ENCODE assay signal across 27 cellular contexts in the genomic region with DNA sequence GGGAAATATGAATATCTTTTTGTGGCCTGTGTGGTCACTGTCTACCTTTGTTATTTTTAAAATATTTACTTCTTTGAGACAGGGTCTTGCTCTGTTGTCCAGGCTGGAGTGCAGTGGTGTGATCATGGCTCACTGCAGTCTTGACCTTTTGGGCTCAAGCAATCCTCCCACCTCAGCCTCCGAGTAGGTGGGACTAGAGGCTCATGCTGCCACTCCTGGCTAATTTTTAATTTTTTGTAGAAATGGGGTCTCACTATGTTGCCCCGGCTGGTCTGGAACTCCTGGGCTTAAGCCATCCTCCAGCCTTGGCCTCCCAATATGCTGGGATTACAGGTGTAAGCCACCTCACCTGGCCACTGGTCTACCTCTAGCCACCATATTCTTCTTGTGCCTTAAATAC. TPM values are rescaled to one million over a fixed set of nuclear protein-coding genes. Genes with fewer than 3 reads are reported as not detected.
DNase-seq lines count a peak whose midpoint lies in the region; ATAC-seq, FAIRE-seq and TF ChIP-seq lines count a peak whose summit lies in the region.
"Had no signal": no experiment of that assay in that cellular context is flagged by ENCODE, and none has a peak within 500 bp of the region (broad histone marks: within the 10 kb centered on the region; RNA-seq: fewer than 3 reads in every experiment).

No MANE protein-coding gene starts in this region.

- no peak overlapping the region for H3K9ac ChIP-seq in K562 (ENCODE audit: insufficient read depth in 1 of 2, low read depth in 2 of 2, low read length in 2 of 2)
- H3K9ac ChIP-seq: BLaER1 had no signal

- no peak overlapping the region for H3K27ac Mint-ChIP-seq in natural killer cell
- H3K27ac Mint-ChIP-seq in neural crest cell (ENCODE audit: unreplicated experiment) = no peak overlapping the region
- H3K27ac Mint-ChIP-seq: CD4-positive, CD25-positive, alpha-beta regulatory T cell; CD8-positive, alpha-beta T cell; HFFc6 had no signal

- peaks cover 7 to 16% of the 10 kb centered on the region in 2 donors for H3K4me1 Mint-ChIP-seq in natural killer cell
- peaks cover 7% of the 10 kb centered on the region for H3K4me1 Mint-ChIP-seq in neural crest cell

- H3K27me3 ChIP-seq in K562 (ENCODE audit: control insufficient read depth in 2 of 2, insufficient read depth in 2 of 2, low read length in 2 of 2) (no peaks in the 10 kb centered on the region), esophagus muscularis mucosa (peaks cover 0 to 14% (median 2%) of the 10 kb centered on the region in 4 donors)
- H3K27me3 ChIP-seq: BLaER1 had no signal

- no peaks in the 10 kb centered on the region for H3K36me3 ChIP-seq in HEK293 (ENCODE audit: control insufficient read depth in 2 of 2, insufficient read depth in 1 of 2, low read length in 2 of 2)
- peaks cover 6% of the 10 kb centered on the region; the same call in 1 of the 3 replicates for H3K36me3 ChIP-seq in K562 (ENCODE audit: control insufficient read depth, insufficient read depth, low read length)
- peaks cover 0 to 4% (median 0%) of the 10 kb centered on the region in 4 donors for H3K36me3 ChIP-seq in esophagus muscularis mucosa
- H3K36me3 ChIP-seq: BLaER1 had no signal

- POLR2A ChIA-PET in HEK293 (lab: Yijun Ruan, JAX) = no interaction called here
- POLR2A ChIA-PET in K562 (lab: Yijun Ruan, JAX) = no interaction called here

- H3K4me3 ChIP-seq in HEK293 (ENCODE audit: low read depth, low read length) (no peak overlapping the region), K562 (no peak overlapping the region), esophagus muscularis mucosa (no peak overlapping the region)
- H3K4me3 ChIP-seq: BLaER1 had no signal

- ATAC-seq in K562 (no peak), natural killer cell (no peak), GM18907 (IDR thresholded peaks at IDR 0.05; ENCODE audit: unreplicated experiment) (no peak)
- ATAC-seq: CD8-positive, alpha-beta T cell; HCT116 had no signal

- H3K9me3 ChIP-seq in HEK293 (ENCODE audit: control insufficient read depth, insufficient read depth, low read depth, low read length) (no peaks in the 10 kb centered on the region), K562 (replicated peaks; ENCODE audit: control insufficient read depth, insufficient read depth, low read depth, low read length) (0 out of 2 replicates have a peak, but pooled peaks cover 2% of the 10 kb centered on the region), esophagus muscularis mucosa (no peaks in the 10 kb centered on the region)
- H3K9me3 ChIP-seq: Caco-2 had no signal

- H3K27me3 Mint-ChIP-seq in natural killer cell (ENCODE audit: low read depth in 2 of 2) (peaks cover 0 to 3% of the 10 kb centered on the region in 2 donors), neural crest cell (ENCODE audit: low read depth) (peaks cover 7% of the 10 kb centered on the region)
- H3K27me3 Mint-ChIP-seq: B cell had no signal

- TF ChIP-seq CTCF in HEK293 (tag by site-specific recombination; IDR thresholded peaks at IDR 0.05) = no peak
- TF ChIP-seq CTCF in K562 (IDR thresholded peaks at IDR 0.05 in 2 of 3, conservative IDR thresholded peaks at IDR 0.05 in 1 of 3; ENCODE audit: insufficient read depth in 2 of 3, low read depth in 1 of 3, low read length in 3 of 3) = no peak
- TF ChIP-seq CTCF in natural killer cell (IDR thresholded peaks at IDR 0.05) = no peak
- TF ChIP-seq CTCF in neural crest cell (conservative IDR thresholded peaks at IDR 0.05) = no peak
- TF ChIP-seq CTCF in esophagus muscularis mucosa (IDR thresholded peaks at IDR 0.05) = no peak

- H3K4me3 Mint-ChIP-seq in natural killer cell = peak overlapping the region; percentile 56
- peak overlapping the region; percentile 70 for H3K4me3 Mint-ChIP-seq in neural crest cell
- H3K4me3 Mint-ChIP-seq: B cell; CD8-positive, alpha-beta T cell; HFFc6 had no signal

- no TSS peak for BruUV-seq in K562 (replicated peaks; lab: Mats Ljungman, UMichigan)

- in situ Hi-C loops in K562 (cut with MboI) = no loop called here

- CTCF ChIA-PET in HEK293 (lab: Yijun Ruan, JAX) (no interaction called here), K562 (lab: Yijun Ruan, JAX; ENCODE audit: low intra/inter-chr PET ratio) (no interaction called here)

- TF ChIP-seq RAD21 in K562 (CRISPR knock-in tag; conservative IDR thresholded peaks at IDR 0.05 in 1 of 2, IDR thresholded peaks at IDR 0.05 in 1 of 2) = no peak

- intact Hi-C loops in K562 (cut with micrococcal nuclease) (no loop called here), natural killer cell (cut with micrococcal nuclease) (no loop called here), esophagus muscularis mucosa (cut with DNase I) (loop anchor here (10.0 kb wide), 1 partner anchor 242 kb away; a partner anchor contains a TSS)

- 68% methylated on average over 2 of the region's 2 CpGs for WGBS in K562 (ENCODE audit: insufficient coverage, low coverage, missing lambda C conversion rate)
- WGBS in esophagus muscularis mucosa = 91% methylated on average over 2 of the region's 2 CpGs

- TF ChIP-seq EP300 in K562 (IDR thresholded peaks at IDR 0.05; ENCODE audit: low read length) = no peak
- no peak for TF ChIP-seq EP300 in esophagus muscularis mucosa (IDR thresholded peaks at IDR 0.05)

- H3K36me3 Mint-ChIP-seq in natural killer cell (no peaks in the 10 kb centered on the region), neural crest cell (ENCODE audit: low read depth) (peaks cover 2% of the 10 kb centered on the region)
- H3K36me3 Mint-ChIP-seq: CD4-positive, CD25-positive, alpha-beta regulatory T cell had no signal

- H2AFZ ChIP-seq in K562 (ENCODE audit: low read depth, low read length) = no peak overlapping the region

- no peaks in the 10 kb centered on the region for H4K20me1 ChIP-seq in K562 (replicated peaks; ENCODE audit: control insufficient read depth, insufficient read depth, low read length)

- H3K4me2 ChIP-seq in K562 (ENCODE audit: insufficient read depth, low read length) = no peak overlapping the region
- H3K4me2 ChIP-seq: BLaER1 had no signal

- no peaks in the 10 kb centered on the region for H3K9me3 Mint-ChIP-seq in natural killer cell
- peaks cover 7% of the 10 kb centered on the region for H3K9me3 Mint-ChIP-seq in neural crest cell
- H3K9me3 Mint-ChIP-seq: CD4-positive, CD25-positive, alpha-beta regulatory T cell; CD8-positive, alpha-beta T cell; HFFc6 had no signal

- no peak for FAIRE-seq in K562 (lab: Jason Lieb, UNC)
- FAIRE-seq: A204.1, D721Med, GM12891, GM18507 had no signal

- H3K4me1 ChIP-seq in HEK293 (ENCODE audit: control insufficient read depth, insufficient read depth, low read length) (0 out of 2 replicates have a peak, but pooled peaks cover 5% of the 10 kb centered on the region), K562 (replicated peaks in 1 of 2; ENCODE audit: control insufficient read depth in 2 of 2, insufficient read depth in 2 of 2, low read length in 2 of 2) (peaks cover 0 to 7% of the 10 kb centered on the region in 2 experiments; a peak in 4 of 5 replicates), esophagus muscularis mucosa (peaks cover 7 to 18% (median 16%) of the 10 kb centered on the region in 4 donors)

- DNase-seq in K562 (ENCODE audit: extremely low read depth in 1 of 4, low spot score in 3 of 4) (no peak), natural killer cell (no peak), neural crest cell (ENCODE audit: low read depth, low spot score) (no peak), esophagus muscularis mucosa (ENCODE audit: extremely low spot score) (no peak), cerebellar cortex (ENCODE audit: low spot score) (no peak), NCI-H1694 treated with DMSO at 0.1 percent for 48 hours (lab: John Stamatoyannopoulos, UW) (no peak)
- DNase-seq: Caco-2; CD4-positive, CD25-positive, alpha-beta regulatory T cell; CD8-positive, alpha-beta T cell; DMS 273 treated with DMSO at 0.1 percent for 48 hours; DMS53; DMS79 treated with DMSO at 0.1 percent for 48 hours; GF-D8; GOT3; H7; HFFc6 had no signal

- peaks cover 16% of the 10 kb centered on the region for H3K79me2 ChIP-seq in K562 (ENCODE audit: control insufficient read depth, insufficient read depth, low read length)

- H3K27ac ChIP-seq in HEK293 (ENCODE audit: extremely low read depth, low read depth, low read length) (no peak overlapping the region), K562 (ENCODE audit: extremely low read depth, low read depth, low read length) (no peak overlapping the region), esophagus muscularis mucosa (replicated peaks in 1 of 4) (no peak overlapping the region)
- H3K27ac ChIP-seq: 22Rv1, BLaER1, C4-2B had no signal

- no peak for TF ChIP-seq POLR2A in K562 (conservative IDR thresholded peaks at IDR 0.05)
- no peak for TF ChIP-seq POLR2A in esophagus muscularis mucosa (IDR thresholded peaks at IDR 0.05; ENCODE audit: low read depth)

- H3K9me1 ChIP-seq in K562 (ENCODE audit: control insufficient read depth, insufficient read depth, low read length) = no peaks in the 10 kb centered on the region

RNA-seq across cellular contexts. Expression of a gene that starts 3.5 kb away (rescaled TPM):
- 224 and 314 TPM in 2 replicates for total RNA-seq in K562 (2011; cell fraction: chromatin; rRNA removed; ENCODE audit: low replicate concordance)
- total RNA-seq in K562 (2011; cell fraction: nucleolus; rRNA removed) = 208 and 235 TPM in 2 replicates
- 194 and 205 TPM in 2 replicates for total RNA-seq in K562 (2011; cell fraction: nucleoplasm; rRNA removed)
- total RNA-seq in K562 (2014; rRNA removed) (279 and 290 TPM in 2 replicates), K562 (2014; rRNA removed; fragmentation: Illumina TruSeq; extraction: Trizol) (256 and 278 TPM in 2 replicates), K562 (2015; rRNA removed; fragmentation: Illumina TruSeq; extraction: Trizol) (265 and 279 TPM in 2 replicates), K562 (2021) (191 and 207 TPM in 2 replicates), natural killer cell (100 to 1,000 TPM; 205 to 251 (median 215) TPM), neural crest cell (178 and 197 TPM in 2 replicates), esophagus muscularis mucosa (100 to 1,000 TPM; 200 to 282 (median 252) TPM)
- polyA plus RNA-seq in K562 (2011; rRNA removed) (397 and 422 TPM in 2 replicates), K562 (2014; fragmentation: Illumina TruSeq; extraction: Trizol) (368 and 398 TPM in 2 replicates), K562 (2014; fragmentation: Nextera tagmentation; extraction: Ambion mirVana) (100 to 1,000 TPM; 199 to 351 TPM), K562 (2014; rRNA removed) (278 and 293 TPM in 2 replicates)
- polyA plus RNA-seq in K562 (2011; cell fraction: cytosol; rRNA removed) = 502 and 509 TPM in 2 replicates
- 297 TPM in 2 replicates for polyA plus RNA-seq in K562 (2011; cell fraction: nucleus; rRNA removed)
- 208 and 287 TPM in 2 replicates for polyA plus RNA-seq in K562 (2012)
- polyA minus RNA-seq in K562 (2011; rRNA and poly(A)+ RNA removed) = 513 and 629 TPM in 2 replicates
- polyA minus RNA-seq in K562 (2011; cell fraction: cytosol; rRNA and poly(A)+ RNA removed) = 261 and 266 TPM in 2 replicates
- 122 and 177 TPM in 2 replicates for polyA minus RNA-seq in K562 (2011; cell fraction: nucleus; rRNA and poly(A)+ RNA removed)

RNA-seq across cellular contexts. Expression of a gene that starts 25.6 kb away (rescaled TPM):
- 10.1 and 19.1 TPM in 2 replicates for total RNA-seq in K562 (2011; cell fraction: chromatin; rRNA removed; ENCODE audit: low replicate concordance)
- total RNA-seq in K562 (2011; cell fraction: nucleolus; rRNA removed) = 17.4 and 20.0 TPM in 2 replicates
- 16.1 and 24.4 TPM in 2 replicates for total RNA-seq in K562 (2011; cell fraction: nucleoplasm; rRNA removed)
- 11.2 and 14.1 TPM in 2 replicates for total RNA-seq in K562 (2014; rRNA removed)
- 5.7 and 5.8 TPM in 2 replicates for total RNA-seq in K562 (2014; rRNA removed; fragmentation: Illumina TruSeq; extraction: Trizol)
- total RNA-seq in K562 (2015; rRNA removed; fragmentation: Illumina TruSeq; extraction: Trizol) = 7.8 and 8.9 TPM in 2 replicates
- 42.3 and 48.4 TPM in 2 replicates for total RNA-seq in K562 (2021)
- polyA plus RNA-seq in K562 (2011; rRNA removed) = 2.8 and 3.8 TPM in 2 replicates
- 4.5 and 6.9 TPM in 2 replicates for polyA plus RNA-seq in K562 (2011; cell fraction: cytosol; rRNA removed)
- polyA plus RNA-seq in K562 (2011; cell fraction: nucleus; rRNA removed) = 5.0 and 9.6 TPM in 2 replicates
- polyA plus RNA-seq in K562 (2012) = 15.8 and 21.8 TPM in 2 replicates
- polyA plus RNA-seq in K562 (2014; fragmentation: Illumina TruSeq; extraction: Trizol) = 19.8 and 20.6 TPM in 2 replicates
- polyA plus RNA-seq in K562 (2014; fragmentation: Nextera tagmentation; extraction: Ambion mirVana) = 1 to 10 TPM; 5.4 to 5.7 TPM
- polyA plus RNA-seq in K562 (2014; rRNA removed) = 10.1 and 14.3 TPM in 2 replicates
- 4.2 and 5.8 TPM in 2 replicates for polyA minus RNA-seq in K562 (2011; rRNA and poly(A)+ RNA removed)
- polyA minus RNA-seq in K562 (2011; cell fraction: cytosol; rRNA and poly(A)+ RNA removed) = 11.1 and 14.3 TPM in 2 replicates
- 4.0 and 4.6 TPM in 2 replicates for polyA minus RNA-seq in K562 (2011; cell fraction: nucleus; rRNA and poly(A)+ RNA removed)
- total RNA-seq in natural killer cell = 1 to 10 TPM; 1.7 to 2.0 (median 1.9) TPM
- 44.8 and 45.1 TPM in 2 replicates for total RNA-seq in neural crest cell
- total RNA-seq in esophagus muscularis mucosa = 10 to 100 TPM in 1 of 4 donors, 1 to 10 TPM in 3; 4.6 to 12.5 (median 5.4) TPM

RNA-seq across cellular contexts. Expression of a gene that starts 51.0 kb away (rescaled TPM):
- total RNA-seq in K562 (2011; cell fraction: chromatin; rRNA removed; ENCODE audit: low replicate concordance) = 17.4 and 41.4 TPM in 2 replicates
- 38.5 and 47.9 TPM in 2 replicates for total RNA-seq in K562 (2011; cell fraction: nucleolus; rRNA removed)
- total RNA-seq in K562 (2011; cell fraction: nucleoplasm; rRNA removed) = 38.9 and 53.1 TPM in 2 replicates
- total RNA-seq in K562 (2014; rRNA removed) = 95.0 and 111 TPM in 2 replicates
- 46.2 and 48.5 TPM in 2 replicates for total RNA-seq in K562 (2014; rRNA removed; fragmentation: Illumina TruSeq; extraction: Trizol)
- 48.6 and 55.6 TPM in 2 replicates for total RNA-seq in K562 (2015; rRNA removed; fragmentation: Illumina TruSeq; extraction: Trizol)
- 118 TPM in 2 replicates for total RNA-seq in K562 (2021)
- 163 and 187 TPM in 2 replicates for polyA plus RNA-seq in K562 (2011; rRNA removed)
- 281 and 292 TPM in 2 replicates for polyA plus RNA-seq in K562 (2011; cell fraction: cytosol; rRNA removed)
- 107 and 113 TPM in 2 replicates for polyA plus RNA-seq in K562 (2011; cell fraction: nucleus; rRNA removed)
- polyA plus RNA-seq in K562 (2012) = 124 and 188 TPM in 2 replicates
- polyA plus RNA-seq in K562 (2014; fragmentation: Illumina TruSeq; extraction: Trizol) = 108 and 125 TPM in 2 replicates
- polyA plus RNA-seq in K562 (2014; fragmentation: Nextera tagmentation; extraction: Ambion mirVana) = 100 to 1,000 TPM; 306 to 399 TPM
- 160 and 186 TPM in 2 replicates for polyA plus RNA-seq in K562 (2014; rRNA removed)
- 149 and 167 TPM in 2 replicates for polyA minus RNA-seq in K562 (2011; rRNA and poly(A)+ RNA removed)
- 55.2 and 64.8 TPM in 2 replicates for polyA minus RNA-seq in K562 (2011; cell fraction: cytosol; rRNA and poly(A)+ RNA removed)
- polyA minus RNA-seq in K562 (2011; cell fraction: nucleus; rRNA and poly(A)+ RNA removed) = 13.1 and 24.8 TPM in 2 replicates
- total RNA-seq in natural killer cell = 10 to 100 TPM; 35.5 to 45.4 (median 41.5) TPM
- total RNA-seq in neural crest cell = 77.9 and 78.0 TPM in 2 replicates
- total RNA-seq in esophagus muscularis mucosa = 10 to 100 TPM; 34.9 to 56.5 (median 47.2) TPM
